ENCODE assay signal across 29 cellular contexts in the genomic region with DNA sequence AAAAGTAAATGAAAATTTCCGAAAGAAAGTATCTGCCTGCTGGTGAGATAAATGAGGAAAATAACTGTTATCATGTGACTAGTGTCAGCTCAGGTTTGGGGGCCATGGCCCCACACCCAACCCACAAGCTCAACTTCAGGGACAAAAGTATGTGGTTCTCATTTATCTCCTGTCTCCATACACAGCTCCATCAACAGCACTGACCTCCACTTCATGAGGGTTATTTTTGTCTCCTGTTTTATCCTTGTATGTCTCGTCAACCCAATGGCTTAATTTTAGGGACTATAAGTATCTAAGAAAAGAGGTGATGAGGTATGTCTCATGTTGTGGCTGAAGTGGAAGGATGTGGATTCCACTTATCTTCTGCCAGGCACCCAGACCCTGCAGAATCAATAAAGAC.
"Had no signal": no experiment of that assay in that cellular context is flagged by ENCODE, and none has a peak within 500 bp of the region (broad histone marks: within the 10 kb centered on the region; RNA-seq: fewer than 3 reads in every experiment).

No MANE protein-coding gene starts in this region.

- H3K27ac ChIP-seq: neural progenitor cell, ovary, parathyroid adenoma, psoas muscle, right lobe of liver, sigmoid colon, suprapubic skin, testis, tibial nerve, upper lobe of left lung, vagina had no signal

- FAIRE-seq: small intestine, urothelium cell line had no signal

- H3K4me3 Mint-ChIP-seq: natural killer cell; nephron; neural progenitor cell; stimulated activated memory B cell treated with anti-CD40 and anti-IgM and Interleukin-4, amounts not matched to agents 10 μg/mL and 1 μg/mL and 100 μg/mL, for 72 hours; stimulated activated naive CD8-positive, alpha-beta T cell treated with anti-CD3 and anti-CD28 coated beads, Interleukin-15, amount 100 ng/mL, for 72 hours had no signal

- H3K4me1 Mint-ChIP-seq: natural killer cell; neural progenitor cell; stimulated activated memory B cell treated with anti-CD40 and anti-IgM and Interleukin-4, amounts not matched to agents 10 μg/mL and 1 μg/mL and 100 μg/mL, for 72 hours; stimulated activated naive CD8-positive, alpha-beta T cell treated with anti-CD3 and anti-CD28 coated beads, Interleukin-15, amount 100 ng/mL, for 72 hours had no signal

- DNase-seq: natural killer cell; occipital lobe; ovary; posterior cingulate gyrus; psoas muscle; right cardiac atrium; right lobe of liver; sigmoid colon; small intestine; stimulated activated CD4-positive, alpha-beta T cell treated with anti-CD3 and anti-CD28 coated beads, Interleukin-15, amount 100 ng/mL, for 24 hours; stimulated activated CD4-positive, alpha-beta T cell treated with anti-CD3 and anti-CD28 coated beads, Interleukin-2, amount 100 ng/mL, for 24 hours; stimulated activated CD4-positive, alpha-beta T cell treated with anti-CD3 and anti-CD28 coated beads, Interleukin-2, amount 100 ng/mL, for 48 hours; stimulated activated CD4-positive, alpha-beta T cell treated with anti-CD3 and anti-CD28 coated beads, Interleukin-4, amount 100 ng/mL, for 24 hours; stimulated activated naive CD4-positive, alpha-beta T cell; stimulated activated naive CD8-positive, alpha-beta T cell treated with anti-CD3 and anti-CD28 coated beads, Interleukin-15, amount 100 ng/mL, for 72 hours; stimulated activated naive CD8-positive, alpha-beta T cell treated with anti-CD3 and anti-CD28 coated beads, Interleukin-15, Interleukin-2, amounts not matched to agents 100 U/mL and 50 U/mL, for 24 hours; substantia nigra; testis; trophoblast cell; upper lobe of left lung had no signal

- H3K79me2 ChIP-seq: parathyroid adenoma had no signal

- H3K4me2 ChIP-seq: neural progenitor cell had no signal

- H2AFZ ChIP-seq: neural progenitor cell, parathyroid adenoma had no signal

- H3K4me1 ChIP-seq: neural progenitor cell, parathyroid adenoma, right lobe of liver, sigmoid colon, suprapubic skin, testis, tibial nerve, upper lobe of left lung, vagina had no signal

- H3K9me3 Mint-ChIP-seq: natural killer cell; nephron; neural progenitor cell; stimulated activated naive CD8-positive, alpha-beta T cell treated with anti-CD3 and anti-CD28 coated beads, Interleukin-15, amount 100 ng/mL, for 72 hours had no signal

- ATAC-seq: psoas muscle; right cardiac atrium; right lobe of liver; stimulated activated memory B cell treated with anti-CD40 and anti-IgM and Interleukin-4, amounts not matched to agents 10 μg/mL and 1 μg/mL and 100 μg/mL, for 72 hours; stimulated activated naive CD8-positive, alpha-beta T cell treated with anti-CD3 and anti-CD28 coated beads, Interleukin-15, amount 100 ng/mL, for 72 hours; stimulated activated naive CD8-positive, alpha-beta T cell treated with anti-CD3 and anti-CD28 coated beads, Interleukin-15, Interleukin-2, amounts not matched to agents 100 U/mL and 50 U/mL, for 24 hours had no signal

- H3K9ac ChIP-seq: neural progenitor cell, parathyroid adenoma had no signal

- H3K36me3 Mint-ChIP-seq: natural killer cell; neural progenitor cell; stimulated activated memory B cell treated with anti-CD40 and anti-IgM and Interleukin-4, amounts not matched to agents 10 μg/mL and 1 μg/mL and 100 μg/mL, for 72 hours had no signal

- H3K27ac Mint-ChIP-seq: natural killer cell; nephron; neural progenitor cell; progenitor cell of endocrine pancreas; stimulated activated memory B cell treated with anti-CD40 and anti-IgM and Interleukin-4, amounts not matched to agents 10 μg/mL and 1 μg/mL and 100 μg/mL, for 72 hours; stimulated activated naive CD8-positive, alpha-beta T cell treated with anti-CD3 and anti-CD28 coated beads, Interleukin-15, amount 100 ng/mL, for 72 hours had no signal

- H3K36me3 ChIP-seq: neural progenitor cell, ovary, right lobe of liver, sigmoid colon, suprapubic skin, tibial nerve, upper lobe of left lung, vagina had no signal

- H3K27me3 ChIP-seq: neural progenitor cell, ovary, right lobe of liver, sigmoid colon, suprapubic skin, testis, tibial nerve, upper lobe of left lung, vagina had no signal

- H3K9me3 ChIP-seq: ovary, psoas muscle, right lobe of liver, sigmoid colon, suprapubic skin, testis, tibial nerve, upper lobe of left lung, vagina had no signal

- H3K4me3 ChIP-seq: neural progenitor cell, ovary, psoas muscle, right lobe of liver, sigmoid colon, suprapubic skin, testis, tibial nerve, upper lobe of left lung, vagina had no signal
